ENCODE assay signal across 26 cellular contexts in the genomic region with DNA sequence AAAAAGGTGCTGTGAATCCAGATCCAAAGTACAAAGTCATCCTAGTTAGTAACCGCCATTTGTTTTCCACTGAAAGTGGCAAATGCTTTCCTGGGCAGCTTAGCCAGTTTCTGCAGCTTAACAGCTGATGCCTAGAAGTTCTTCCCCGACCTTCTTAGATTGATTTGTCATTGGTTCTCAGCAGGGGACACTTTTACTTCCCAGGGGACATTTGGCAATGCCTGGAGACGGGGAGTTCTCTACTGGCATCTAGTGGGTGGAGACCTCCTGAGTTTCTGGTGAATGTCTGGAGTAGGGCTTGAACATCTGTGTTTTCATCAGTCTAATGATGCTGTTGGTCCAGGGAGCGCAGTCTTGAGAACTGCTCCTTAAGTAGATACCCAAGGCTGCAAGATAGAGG. TPM values are rescaled to one million over a fixed set of nuclear protein-coding genes. Genes with fewer than 3 reads are reported as not detected.
DNase-seq lines count a peak whose midpoint lies in the region; ATAC-seq and TF ChIP-seq lines count a peak whose summit lies in the region.
"Had no signal": no experiment of that assay in that cellular context is flagged by ENCODE, and none has a peak within 500 bp of the region (broad histone marks: within the 10 kb centered on the region; RNA-seq: fewer than 3 reads in every experiment).

No MANE protein-coding gene starts in this region.

- no peaks in the 10 kb centered on the region for H3K9me3 Mint-ChIP-seq in activated CD4-positive, alpha-beta memory T cell treated with anti-CD3 and anti-CD28 coated beads for 36 hours
- no peaks in the 10 kb centered on the region for H3K9me3 Mint-ChIP-seq in activated CD4-positive, alpha-beta memory T cell treated with anti-CD3 and anti-CD28 coated beads, Interleukin-2, amount 10 ng/mL, durations not matched to agents 7 days and 5 days
- H3K9me3 Mint-ChIP-seq in stimulated activated naive CD8-positive, alpha-beta T cell treated with anti-CD3 and anti-CD28 coated beads, Interleukin-15, amount 100 ng/mL, for 72 hours, result no peaks in the 10 kb centered on the region
- H3K9me3 Mint-ChIP-seq in endodermal cell (no peaks in the 10 kb centered on the region), type B pancreatic cell (no peaks in the 10 kb centered on the region)
- no peaks in the 10 kb centered on the region for H3K9me3 Mint-ChIP-seq in stimulated activated memory B cell treated with anti-CD40 and anti-IgM and Interleukin-4, amounts not matched to agents 10 μg/mL and 1 μg/mL and 100 μg/mL, for 72 hours
- H3K9me3 Mint-ChIP-seq: activated T-cell treated with anti-CD3 and anti-CD28 coated beads, Interleukin-2, amount 50 U/mL, for 4 hours; stimulated activated naive CD8-positive, alpha-beta T cell treated with anti-CD3 and anti-CD28 coated beads, Interleukin-15, Interleukin-2, amounts not matched to agents 100 ng/mL and 50 ng/mL, for 24 hours had no signal

- H3K4me1 Mint-ChIP-seq in activated CD4-positive, alpha-beta memory T cell treated with anti-CD3 and anti-CD28 coated beads for 36 hours (ENCODE audit: low read depth), result peaks cover 10% of the 10 kb centered on the region
- H3K4me1 Mint-ChIP-seq in activated CD4-positive, alpha-beta memory T cell treated with anti-CD3 and anti-CD28 coated beads, Interleukin-2, amount 10 ng/mL, durations not matched to agents 7 days and 5 days, result peaks cover 13% of the 10 kb centered on the region
- peaks cover 37% of the 10 kb centered on the region for H3K4me1 Mint-ChIP-seq in stimulated activated naive CD8-positive, alpha-beta T cell treated with anti-CD3 and anti-CD28 coated beads, Interleukin-15, amount 100 ng/mL, for 72 hours
- peaks cover 11% of the 10 kb centered on the region for H3K4me1 Mint-ChIP-seq in endodermal cell
- H3K4me1 Mint-ChIP-seq in type B pancreatic cell (ENCODE audit: unreplicated experiment), result peaks cover 4% of the 10 kb centered on the region
- peaks cover 16% of the 10 kb centered on the region for H3K4me1 Mint-ChIP-seq in stimulated activated memory B cell treated with anti-CD40 and anti-IgM and Interleukin-4, amounts not matched to agents 10 μg/mL and 1 μg/mL and 100 μg/mL, for 72 hours

- H3K36me3 ChIP-seq in endodermal cell (ENCODE audit: control insufficient read depth, insufficient read depth, low read length), result peaks cover 51% of the 10 kb centered on the region

- H3K27me3 ChIP-seq in endodermal cell (ENCODE audit: control insufficient read depth, insufficient read depth, low read length, poor library complexity, severe bottlenecking), result no peaks in the 10 kb centered on the region
- H3K27me3 ChIP-seq: right atrium auricular region, thyroid gland had no signal

- H3K4me1 ChIP-seq in endodermal cell (ENCODE audit: control insufficient read depth, insufficient read depth, low read length), result no peaks in the 10 kb centered on the region
- H3K4me1 ChIP-seq: right atrium auricular region, thyroid gland had no signal

- CTCF ChIA-PET in activated CD4-positive, alpha-beta memory T cell treated with anti-CD3 and anti-CD28 coated beads for 36 hours (lab: Charles Lee), result no interaction called here
- CTCF ChIA-PET in activated CD4-positive, alpha-beta memory T cell treated with anti-CD3 and anti-CD28 coated beads, Interleukin-2, amount 10 ng/mL, durations not matched to agents 7 days and 5 days (lab: Charles Lee), result no interaction called here

- no peak overlapping the region for H3K4me3 Mint-ChIP-seq in activated CD4-positive, alpha-beta memory T cell treated with anti-CD3 and anti-CD28 coated beads for 36 hours
- H3K4me3 Mint-ChIP-seq in activated CD4-positive, alpha-beta memory T cell treated with anti-CD3 and anti-CD28 coated beads, Interleukin-2, amount 10 ng/mL, durations not matched to agents 7 days and 5 days, result no peak overlapping the region
- no peak overlapping the region for H3K4me3 Mint-ChIP-seq in stimulated activated naive CD8-positive, alpha-beta T cell treated with anti-CD3 and anti-CD28 coated beads, Interleukin-15, amount 100 ng/mL, for 72 hours
- H3K4me3 Mint-ChIP-seq in endodermal cell (no peak overlapping the region), type B pancreatic cell (no peak overlapping the region)
- no peak overlapping the region for H3K4me3 Mint-ChIP-seq in stimulated activated memory B cell treated with anti-CD40 and anti-IgM and Interleukin-4, amounts not matched to agents 10 μg/mL and 1 μg/mL and 100 μg/mL, for 72 hours
- H3K4me3 Mint-ChIP-seq: activated T-cell treated with anti-CD3 and anti-CD28 coated beads, Interleukin-2, amount 50 U/mL, for 4 hours; stimulated activated naive CD8-positive, alpha-beta T cell treated with anti-CD3 and anti-CD28 coated beads, Interleukin-15, Interleukin-2, amounts not matched to agents 100 ng/mL and 50 ng/mL, for 24 hours had no signal

- no peaks in the 10 kb centered on the region for H3K9me3 ChIP-seq in endodermal cell (ENCODE audit: control insufficient read depth, low read length)
- H3K9me3 ChIP-seq: right atrium auricular region, thyroid gland had no signal

- no peak overlapping the region for H3K9ac ChIP-seq in endodermal cell (ENCODE audit: extremely low read depth, low read length, poor library complexity, severe bottlenecking)

- no peaks in the 10 kb centered on the region for H3K27me3 Mint-ChIP-seq in activated CD4-positive, alpha-beta memory T cell treated with anti-CD3 and anti-CD28 coated beads for 36 hours
- no peaks in the 10 kb centered on the region for H3K27me3 Mint-ChIP-seq in activated CD4-positive, alpha-beta memory T cell treated with anti-CD3 and anti-CD28 coated beads, Interleukin-2, amount 10 ng/mL, durations not matched to agents 7 days and 5 days
- no peaks in the 10 kb centered on the region for H3K27me3 Mint-ChIP-seq in stimulated activated naive CD8-positive, alpha-beta T cell treated with anti-CD3 and anti-CD28 coated beads, Interleukin-15, amount 100 ng/mL, for 72 hours
- no peaks in the 10 kb centered on the region for H3K27me3 Mint-ChIP-seq in endodermal cell (ENCODE audit: insufficient read depth)
- no peaks in the 10 kb centered on the region for H3K27me3 Mint-ChIP-seq in type B pancreatic cell
- H3K27me3 Mint-ChIP-seq in stimulated activated memory B cell treated with anti-CD40 and anti-IgM and Interleukin-4, amounts not matched to agents 10 μg/mL and 1 μg/mL and 100 μg/mL, for 72 hours, result no peaks in the 10 kb centered on the region
- H3K27me3 Mint-ChIP-seq: stimulated activated naive CD8-positive, alpha-beta T cell treated with anti-CD3 and anti-CD28 coated beads, Interleukin-15, Interleukin-2, amounts not matched to agents 100 ng/mL and 50 ng/mL, for 24 hours had no signal

- 86 to 90% methylated on average over 3 to 4 of the region's 4 CpGs for WGBS in endodermal cell (ENCODE audit: insufficient coverage in 1 of 2, insufficient read length in 1 of 2), 2 experiments

- no peak for TF ChIP-seq CTCF in endodermal cell (conservative IDR thresholded peaks at IDR 0.05)
- no peak for TF ChIP-seq CTCF in type B pancreatic cell (conservative IDR thresholded peaks at IDR 0.05)

- H3K36me3 Mint-ChIP-seq in activated CD4-positive, alpha-beta memory T cell treated with anti-CD3 and anti-CD28 coated beads for 36 hours, result peaks cover 41% of the 10 kb centered on the region
- H3K36me3 Mint-ChIP-seq in activated CD4-positive, alpha-beta memory T cell treated with anti-CD3 and anti-CD28 coated beads, Interleukin-2, amount 10 ng/mL, durations not matched to agents 7 days and 5 days (ENCODE audit: low read depth), result peaks cover 50% of the 10 kb centered on the region
- peaks cover 53% of the 10 kb centered on the region for H3K36me3 Mint-ChIP-seq in endodermal cell (ENCODE audit: low read depth)
- H3K36me3 Mint-ChIP-seq in type B pancreatic cell, result peaks cover 10% of the 10 kb centered on the region
- H3K36me3 Mint-ChIP-seq in stimulated activated memory B cell treated with anti-CD40 and anti-IgM and Interleukin-4, amounts not matched to agents 10 μg/mL and 1 μg/mL and 100 μg/mL, for 72 hours, result peaks cover 57% of the 10 kb centered on the region

- H3K27ac ChIP-seq in endodermal cell (ENCODE audit: low read depth, low read length), result no peak overlapping the region
- H3K27ac ChIP-seq: right atrium auricular region, thyroid gland had no signal

- POLR2A ChIA-PET in activated CD4-positive, alpha-beta memory T cell treated with anti-CD3 and anti-CD28 coated beads for 36 hours (lab: Charles Lee), result no interaction called here
- POLR2A ChIA-PET in activated CD4-positive, alpha-beta memory T cell treated with anti-CD3 and anti-CD28 coated beads, Interleukin-2, amount 10 ng/mL, durations not matched to agents 7 days and 5 days (lab: Charles Lee), result no interaction called here

- DNase-seq in activated CD4-positive, alpha-beta memory T cell treated with anti-CD3 and anti-CD28 coated beads for 36 hours, result no peak
- no peak for DNase-seq in activated CD4-positive, alpha-beta memory T cell treated with anti-CD3 and anti-CD28 coated beads, Interleukin-2, amount 10 ng/mL, durations not matched to agents 7 days and 5 days
- DNase-seq in stimulated activated naive CD8-positive, alpha-beta T cell treated with anti-CD3 and anti-CD28 coated beads, Interleukin-15, amount 100 ng/mL, for 72 hours, result no peak
- DNase-seq in stimulated activated naive CD8-positive, alpha-beta T cell treated with anti-CD3 and anti-CD28 coated beads, Interleukin-15, Interleukin-2, amounts not matched to agents 100 U/mL and 50 U/mL, for 24 hours, result no peak
- no peak for DNase-seq in endodermal cell
- DNase-seq in type B pancreatic cell (ENCODE audit: extremely low spot score, unreplicated experiment), result no peak
- DNase-seq in T-helper 2 cell, result no peak
- DNase-seq: activated CD4-positive, alpha-beta T cell treated with anti-CD3 and anti-CD28 coated beads for 1 hour; activated T-cell treated with anti-CD3 and anti-CD28 coated beads, Interleukin-2, amount 50 U/mL, for 4 hours; AML-193; cortex of kidney; effector memory CD4-positive, alpha-beta T cell; KG1; MM.1S; NCI-H1930; NCI-H69; posterior cingulate gyrus; Right ventricle myocardium superior; stimulated activated CD4-positive, alpha-beta T cell treated with anti-CD3 and anti-CD28 coated beads, Interleukin-1b, Interleukin-23, amount 100 ng/mL, for 48 hours; thyroid gland had no signal

- no peak for ATAC-seq in stimulated activated naive CD8-positive, alpha-beta T cell treated with anti-CD3 and anti-CD28 coated beads, Interleukin-15, amount 100 ng/mL, for 72 hours
- no peak for ATAC-seq in stimulated activated naive CD8-positive, alpha-beta T cell treated with anti-CD3 and anti-CD28 coated beads, Interleukin-15, Interleukin-2, amounts not matched to agents 100 U/mL and 50 U/mL, for 24 hours
- ATAC-seq in stimulated activated memory B cell treated with anti-CD40 and anti-IgM and Interleukin-4, amounts not matched to agents 10 μg/mL and 1 μg/mL and 100 μg/mL, for 72 hours, result no peak
- ATAC-seq: activated T-cell treated with anti-CD3 and anti-CD28 coated beads, Interleukin-2, amount 50 U/mL, for 4 hours; GM12878; Panc1; SK-N-SH treated with all-trans-retinoic acid at 6 μM for 48 hours had no signal

- H3K4me3 ChIP-seq in endodermal cell (ENCODE audit: low read length), result no peak overlapping the region
- H3K4me3 ChIP-seq: GM12878, right atrium auricular region, thyroid gland had no signal

- H3K27ac Mint-ChIP-seq in activated CD4-positive, alpha-beta memory T cell treated with anti-CD3 and anti-CD28 coated beads for 36 hours, result peak overlapping the region; percentile 15
- H3K27ac Mint-ChIP-seq in activated CD4-positive, alpha-beta memory T cell treated with anti-CD3 and anti-CD28 coated beads, Interleukin-2, amount 10 ng/mL, durations not matched to agents 7 days and 5 days, result no peak overlapping the region
- peak overlapping the region; percentile 52 to 64 for H3K27ac Mint-ChIP-seq in stimulated activated naive CD8-positive, alpha-beta T cell treated with anti-CD3 and anti-CD28 coated beads, Interleukin-15, amount 100 ng/mL, for 72 hours
- peak overlapping the region; percentile 7 for H3K27ac Mint-ChIP-seq in endodermal cell
- H3K27ac Mint-ChIP-seq in type B pancreatic cell, result peak overlapping the region; percentile 16
- no peak overlapping the region for H3K27ac Mint-ChIP-seq in stimulated activated memory B cell treated with anti-CD40 and anti-IgM and Interleukin-4, amounts not matched to agents 10 μg/mL and 1 μg/mL and 100 μg/mL, for 72 hours
- H3K27ac Mint-ChIP-seq: stimulated activated naive CD8-positive, alpha-beta T cell treated with anti-CD3 and anti-CD28 coated beads, Interleukin-15, Interleukin-2, amounts not matched to agents 100 ng/mL and 50 ng/mL, for 24 hours had no signal

- intact Hi-C loops in activated CD4-positive, alpha-beta memory T cell treated with anti-CD3 and anti-CD28 coated beads for 36 hours (cut with micrococcal nuclease), result no loop called here

RNA-seq across cellular contexts. Expression of a gene that starts 7.6 kb away (rescaled TPM):
- 10 to 100 TPM; 74.6 to 75.0 TPM for total RNA-seq in activated CD4-positive, alpha-beta memory T cell treated with anti-CD3 and anti-CD28 coated beads for 36 hours
- 10 to 100 TPM; 39.5 to 41.1 TPM for total RNA-seq in activated CD4-positive, alpha-beta memory T cell treated with anti-CD3 and anti-CD28 coated beads, Interleukin-2, amount 10 ng/mL, durations not matched to agents 7 days and 5 days
- total RNA-seq in endodermal cell (10 to 100 TPM; 37.4 to 38.5 TPM), type B pancreatic cell (ENCODE audit: low replicate concordance) (43.9 and 46.5 TPM in 2 replicates)
- polyA plus RNA-seq in endodermal cell (2013, experiment 1 of 2), result 33.2 TPM
- polyA plus RNA-seq in endodermal cell (2013, experiment 2 of 2), result 35.2 TPM

RNA-seq across cellular contexts. Expression of a gene that starts 16.8 kb away (rescaled TPM):
- 100 to 1,000 TPM in 1 of 2 experiments, 10 to 100 TPM in 1; 90.4 to 101 TPM for total RNA-seq in activated CD4-positive, alpha-beta memory T cell treated with anti-CD3 and anti-CD28 coated beads for 36 hours
- 100 to 1,000 TPM; 244 to 245 TPM for total RNA-seq in activated CD4-positive, alpha-beta memory T cell treated with anti-CD3 and anti-CD28 coated beads, Interleukin-2, amount 10 ng/mL, durations not matched to agents 7 days and 5 days
- total RNA-seq in endodermal cell (10 to 100 TPM; 32.5 to 37.5 TPM), type B pancreatic cell (ENCODE audit: low replicate concordance) (32.3 and 41.4 TPM in 2 replicates)
- polyA plus RNA-seq in endodermal cell (2013, experiment 1 of 2), result 17.2 TPM
- polyA plus RNA-seq in endodermal cell (2013, experiment 2 of 2), result 18.4 TPM

RNA-seq across cellular contexts. Expression of a gene that starts 41.2 kb away (rescaled TPM):
- 10 to 100 TPM; 50.5 to 55.0 TPM for total RNA-seq in activated CD4-positive, alpha-beta memory T cell treated with anti-CD3 and anti-CD28 coated beads for 36 hours
- 10 to 100 TPM; 49.5 to 56.2 TPM for total RNA-seq in activated CD4-positive, alpha-beta memory T cell treated with anti-CD3 and anti-CD28 coated beads, Interleukin-2, amount 10 ng/mL, durations not matched to agents 7 days and 5 days
- 10 to 100 TPM; 56.9 to 75.2 TPM for total RNA-seq in endodermal cell
- 20.8 TPM for polyA plus RNA-seq in endodermal cell (2013, experiment 1 of 2)
- 22.4 TPM for polyA plus RNA-seq in endodermal cell (2013, experiment 2 of 2)
- 48.3 and 49.1 TPM in 2 replicates for total RNA-seq in type B pancreatic cell (ENCODE audit: low replicate concordance)

RNA-seq across cellular contexts. Expression of a gene that starts 43.0 kb away (rescaled TPM):
- 10 to 100 TPM; 69.1 to 76.0 TPM for total RNA-seq in activated CD4-positive, alpha-beta memory T cell treated with anti-CD3 and anti-CD28 coated beads for 36 hours
- 10 to 100 TPM; 77.4 to 83.4 TPM for total RNA-seq in activated CD4-positive, alpha-beta memory T cell treated with anti-CD3 and anti-CD28 coated beads, Interleukin-2, amount 10 ng/mL, durations not matched to agents 7 days and 5 days
- total RNA-seq in endodermal cell (10 to 100 TPM; 26.3 to 27.7 TPM), type B pancreatic cell (ENCODE audit: low replicate concordance) (37.8 and 46.2 TPM in 2 replicates)
- polyA plus RNA-seq in endodermal cell (2013, experiment 1 of 2), result 19.0 TPM
- polyA plus RNA-seq in endodermal cell (2013, experiment 2 of 2), result 18.3 TPM

Comparison
In these comparisons a context has a peak if more than half of its experiments do, and no peak if none do; other contexts are left out.
1. H3K27ac Mint-ChIP-seq: peak in activated CD4-positive, alpha-beta memory T cell treated with anti-CD3 and anti-CD28 coated beads for 36 hours (single experiment), stimulated activated naive CD8-positive, alpha-beta T cell treated with anti-CD3 and anti-CD28 coated beads, Interleukin-15, amount 100 ng/mL, for 72 hours (2 of 2), endodermal cell (single experiment) and type B pancreatic cell (single experiment); none in activated CD4-positive, alpha-beta memory T cell treated with anti-CD3 and anti-CD28 coated beads, Interleukin-2, amount 10 ng/mL, durations not matched to agents 7 days and 5 days (single experiment) and stimulated activated memory B cell treated with anti-CD40 and anti-IgM and Interleukin-4, amounts not matched to agents 10 μg/mL and 1 μg/mL and 100 μg/mL, for 72 hours (single experiment).